1 cellular context compared by ENCODE assay signal in the genomic region with DNA sequence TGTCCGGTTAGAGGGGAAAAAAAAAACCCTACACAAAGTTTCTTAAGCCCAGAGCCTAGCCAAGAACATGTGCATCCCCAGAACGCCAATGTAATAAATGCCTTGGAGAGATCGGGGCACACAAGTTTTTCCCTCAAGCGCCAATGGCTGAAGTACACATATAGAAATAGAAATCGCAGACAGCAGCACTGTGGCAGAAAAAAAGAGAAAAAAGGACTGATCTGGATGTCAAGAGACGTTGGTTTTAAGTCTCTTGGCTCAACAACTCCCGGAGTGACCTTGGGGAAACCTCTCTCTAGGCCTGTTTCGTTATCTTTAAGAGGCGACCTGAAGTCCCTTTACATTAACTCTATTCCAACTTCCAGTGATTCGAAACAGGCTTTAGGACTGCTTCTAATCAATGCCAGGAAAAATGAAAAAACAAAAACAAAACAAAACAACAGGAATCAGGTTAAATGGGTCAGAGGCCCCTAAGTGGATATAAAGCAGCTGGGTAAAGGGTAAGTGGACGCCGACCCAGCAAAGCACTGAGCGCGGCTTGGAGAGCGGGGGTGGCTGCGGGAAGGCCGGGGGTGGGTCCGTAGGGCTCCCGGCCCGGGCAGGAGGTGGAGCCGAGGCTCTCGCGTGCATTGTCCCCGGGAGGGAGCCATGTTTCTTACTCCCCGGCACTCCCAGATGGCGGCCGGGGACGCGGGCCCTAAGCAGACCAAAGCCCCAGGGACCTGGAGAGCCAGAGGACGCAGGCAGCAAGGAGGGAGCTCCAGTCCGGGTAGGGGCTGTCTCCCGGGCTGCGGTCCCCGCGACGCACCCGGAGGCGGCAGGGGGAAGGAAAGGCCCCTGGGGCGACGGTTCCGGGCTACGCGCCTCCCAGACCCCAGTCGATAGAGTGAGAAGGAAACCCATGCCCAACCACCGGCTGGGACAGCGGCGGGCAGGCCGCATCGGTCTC.
TF ChIP-seq lines count a peak whose summit lies in the region.

No MANE protein-coding gene starts in this region.

TF ChIP-seq in HCT116, 20 proteins besides CTCF, POLR2A, EP300 and RAD21 (continued from another document):
- TF ChIP-seq, protein P1, sequence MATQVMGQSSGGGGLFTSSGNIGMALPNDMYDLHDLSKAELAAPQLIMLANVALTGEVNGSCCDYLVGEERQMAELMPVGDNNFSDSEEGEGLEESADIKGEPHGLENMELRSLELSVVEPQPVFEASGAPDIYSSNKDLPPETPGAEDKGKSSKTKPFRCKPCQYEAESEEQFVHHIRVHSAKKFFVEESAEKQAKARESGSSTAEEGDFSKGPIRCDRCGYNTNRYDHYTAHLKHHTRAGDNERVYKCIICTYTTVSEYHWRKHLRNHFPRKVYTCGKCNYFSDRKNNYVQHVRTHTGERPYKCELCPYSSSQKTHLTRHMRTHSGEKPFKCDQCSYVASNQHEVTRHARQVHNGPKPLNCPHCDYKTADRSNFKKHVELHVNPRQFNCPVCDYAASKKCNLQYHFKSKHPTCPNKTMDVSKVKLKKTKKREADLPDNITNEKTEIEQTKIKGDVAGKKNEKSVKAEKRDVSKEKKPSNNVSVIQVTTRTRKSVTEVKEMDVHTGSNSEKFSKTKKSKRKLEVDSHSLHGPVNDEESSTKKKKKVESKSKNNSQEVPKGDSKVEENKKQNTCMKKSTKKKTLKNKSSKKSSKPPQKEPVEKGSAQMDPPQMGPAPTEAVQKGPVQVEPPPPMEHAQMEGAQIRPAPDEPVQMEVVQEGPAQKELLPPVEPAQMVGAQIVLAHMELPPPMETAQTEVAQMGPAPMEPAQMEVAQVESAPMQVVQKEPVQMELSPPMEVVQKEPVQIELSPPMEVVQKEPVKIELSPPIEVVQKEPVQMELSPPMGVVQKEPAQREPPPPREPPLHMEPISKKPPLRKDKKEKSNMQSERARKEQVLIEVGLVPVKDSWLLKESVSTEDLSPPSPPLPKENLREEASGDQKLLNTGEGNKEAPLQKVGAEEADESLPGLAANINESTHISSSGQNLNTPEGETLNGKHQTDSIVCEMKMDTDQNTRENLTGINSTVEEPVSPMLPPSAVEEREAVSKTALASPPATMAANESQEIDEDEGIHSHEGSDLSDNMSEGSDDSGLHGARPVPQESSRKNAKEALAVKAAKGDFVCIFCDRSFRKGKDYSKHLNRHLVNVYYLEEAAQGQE (IDR thresholded peaks at IDR 0.05; ENCODE audit: low read depth): no peak
- TF ChIP-seq EGR1 (IDR thresholded peaks at IDR 0.05; ENCODE audit: low read depth) (peak; percentile 94), ZFX (IDR thresholded peaks at IDR 0.05) (no peak), YY1 (IDR thresholded peaks at IDR 0.05; ENCODE audit: extremely low read depth, insufficient replicate concordance, low read depth, low read length) (peak; percentile 87), POLR2AphosphoS5 (IDR thresholded peaks at IDR 0.05; ENCODE audit: low read depth, low read length) (peak; percentile 75), TCF7L2 (IDR thresholded peaks at IDR 0.05; ENCODE audit: borderline replicate concordance, extremely low read depth, insufficient read depth, insufficient read length) (no peak)
